24 cellular contexts compared by ENCODE assay signal in the genomic region with DNA sequence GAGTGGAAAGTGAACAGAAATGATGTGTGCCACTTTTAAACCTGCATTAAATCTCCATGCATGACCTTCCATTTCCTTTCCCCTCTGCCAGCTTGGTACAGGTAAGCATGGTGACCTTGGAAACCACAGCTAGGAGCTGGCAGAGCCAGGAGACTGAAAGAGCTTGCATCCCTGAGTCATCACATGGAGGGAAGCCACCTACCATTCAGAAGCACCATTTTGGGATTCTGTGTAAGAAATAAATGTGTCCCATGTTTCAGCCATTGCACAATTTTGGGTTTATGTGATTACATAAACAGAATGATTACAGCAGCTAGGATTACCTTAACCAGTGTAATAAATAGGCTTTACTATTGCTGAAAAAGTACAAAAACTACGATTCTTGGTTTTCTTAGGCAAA. TPM values are rescaled to one million over a fixed set of nuclear protein-coding genes. Genes with fewer than 3 reads are reported as not detected.
A peak's percentile ranks its signal among the peaks of the same experiment; 100 is the strongest.
DNase-seq lines count a peak whose midpoint lies in the region; ATAC-seq and TF ChIP-seq lines count a peak whose summit lies in the region.
"Had no signal": no experiment of that assay in that cellular context is flagged by ENCODE, and none has a peak within 500 bp of the region (broad histone marks: within the 10 kb centered on the region; RNA-seq: fewer than 3 reads in every experiment).

No MANE protein-coding gene starts in this region.

- H2AFZ ChIP-seq in PC-3 (ENCODE audit: low read length): no peak overlapping the region

- intact Hi-C loops in MCF 10A (cut with micrococcal nuclease) (no loop called here), breast epithelium (cut with DNase I; ENCODE audit: low total_unique reads) (no loop called here), PC-3 (cut with micrococcal nuclease) (no loop called here)
- intact Hi-C loops in activated CD4-positive, alpha-beta T cell treated with anti-CD3 and anti-CD28 coated beads for 36 hours (cut with DNase I, micrococcal nuclease): no loop called here

- H3K27me3 Mint-ChIP-seq in MCF 10A (ENCODE audit: insufficient read depth, unreplicated experiment): peaks cover 33% of the 10 kb centered on the region
- peaks cover 22% of the 10 kb centered on the region for H3K27me3 Mint-ChIP-seq in HFFc6 (ENCODE audit: insufficient read depth)
- H3K27me3 Mint-ChIP-seq in activated CD4-positive, alpha-beta T cell treated with anti-CD3 and anti-CD28 coated beads for 36 hours: peaks cover 12% of the 10 kb centered on the region
- H3K27me3 Mint-ChIP-seq: central memory CD8-positive, alpha-beta T cell; stimulated activated memory B cell treated with anti-CD40 and anti-IgM and Interleukin-4, amounts not matched to agents 10 μg/mL and 1 μg/mL and 100 μg/mL, for 72 hours had no signal

- no peak overlapping the region for H3K4me3 ChIP-seq in breast epithelium
- H3K4me3 ChIP-seq in PC-3 (ENCODE audit: low read length): no peak overlapping the region
- H3K4me3 ChIP-seq: BLaER1, GM12878, right atrium auricular region, uterus had no signal

- ATAC-seq in PC-3 (no peak), HG02970 (IDR thresholded peaks at IDR 0.05; ENCODE audit: low FRiP score, unreplicated experiment) (no peak)
- ATAC-seq in activated CD4-positive, alpha-beta T cell treated with anti-CD3 and anti-CD28 coated beads for 36 hours: no peak
- ATAC-seq: GM12878; left ventricle myocardium superior; naive thymus-derived CD8-positive, alpha-beta T cell; stimulated activated memory B cell treated with anti-CD40 and anti-IgM and Interleukin-4, amounts not matched to agents 10 μg/mL and 1 μg/mL and 100 μg/mL, for 72 hours had no signal

- no peak overlapping the region for H3K9ac ChIP-seq in PC-3 (ENCODE audit: low read length)
- H3K9ac ChIP-seq: BLaER1 had no signal

- DNase-seq in MCF 10A (ENCODE audit: unreplicated experiment): peak; percentile 72
- DNase-seq in breast epithelium (ENCODE audit: low spot score in 2 of 2): no peak
- DNase-seq in PC-3: peak; percentile 15
- peak; percentile 50 for DNase-seq in fibroblast of peridontal ligament (ENCODE audit: extremely low read depth)
- no peak for DNase-seq in HFFc6
- DNase-seq in pons (ENCODE audit: low spot score): no peak
- DNase-seq in activated CD4-positive, alpha-beta T cell treated with anti-CD3 and anti-CD28 coated beads for 36 hours: no peak
- DNase-seq: activated CD4-positive, alpha-beta memory T cell treated with anti-CD3 and anti-CD28 coated beads for 36 hours; activated CD4-positive, CD25-positive, alpha-beta regulatory T cell; activated CD8-positive, alpha-beta memory T cell treated with anti-CD3 and anti-CD28 coated beads, Interleukin-2, amount 50 U/mL, for 48 hours; left ventricle myocardium superior; naive thymus-derived CD8-positive, alpha-beta T cell; NCI-H1417 treated with DMSO at 0.1 percent for 48 hours; SHP77 treated with DMSO at 0.1 percent for 48 hours; stimulated activated CD4-positive, alpha-beta T cell treated with anti-CD3 and anti-CD28 coated beads, Interleukin-4, amount 100 ng/mL, for 1 hour; uterus had no signal

- H3K79me2 ChIP-seq in PC-3 (ENCODE audit: low read length): no peaks in the 10 kb centered on the region

- no peaks in the 10 kb centered on the region for H3K9me2 ChIP-seq in PC-3 (replicated peaks; ENCODE audit: low read length)

- H3K9me3 ChIP-seq in breast epithelium (peaks cover 6 to 18% of the 10 kb centered on the region in 2 donors), PC-3 (ENCODE audit: low read length) (no peaks in the 10 kb centered on the region)

- H3K27ac ChIP-seq in breast epithelium (no peak overlapping the region), PC-3 (ENCODE audit: low read length) (no peak overlapping the region)
- H3K27ac ChIP-seq: BLaER1, right atrium auricular region, uterus had no signal

- no TSS peak for BruUV-seq in MCF 10A (replicated peaks; lab: Mats Ljungman, UMichigan)
- no TSS peak for BruUV-seq in PC-3 (replicated peaks; lab: Mats Ljungman, UMichigan)

- H3K4me1 Mint-ChIP-seq in MCF 10A (ENCODE audit: insufficient read depth, unreplicated experiment): no peaks in the 10 kb centered on the region
- H3K4me1 Mint-ChIP-seq in HFFc6 (ENCODE audit: low read depth): peaks cover 12% of the 10 kb centered on the region
- no peaks in the 10 kb centered on the region for H3K4me1 Mint-ChIP-seq in activated CD4-positive, alpha-beta T cell treated with anti-CD3 and anti-CD28 coated beads for 36 hours
- H3K4me1 Mint-ChIP-seq: central memory CD8-positive, alpha-beta T cell; naive thymus-derived CD8-positive, alpha-beta T cell; stimulated activated memory B cell treated with anti-CD40 and anti-IgM and Interleukin-4, amounts not matched to agents 10 μg/mL and 1 μg/mL and 100 μg/mL, for 72 hours had no signal

- CTCF ChIA-PET in MCF 10A (lab: Yijun Ruan, JAX): interaction anchor here (0.7 to 1.2 kb wide), 4 partner anchors 10 to 255 kb away, joined by 3 to 4 read pairs (median 3); no protein-coding TSS in a partner anchor
- CTCF ChIA-PET in PC-3 (lab: Charles Lee): no interaction called here
- CTCF ChIA-PET in activated CD4-positive, alpha-beta T cell treated with anti-CD3 and anti-CD28 coated beads for 36 hours (lab: Charles Lee): no interaction called here

- no peaks in the 10 kb centered on the region for H4K20me1 ChIP-seq in PC-3 (ENCODE audit: low read length)
- H4K20me1 ChIP-seq: BLaER1 had no signal

- H3K36me3 Mint-ChIP-seq in MCF 10A (ENCODE audit: insufficient read depth, unreplicated experiment) (no peaks in the 10 kb centered on the region), HFFc6 (ENCODE audit: low read depth) (peaks cover 9% of the 10 kb centered on the region; the same call in 1 of the 2 replicates)
- H3K36me3 Mint-ChIP-seq in activated CD4-positive, alpha-beta T cell treated with anti-CD3 and anti-CD28 coated beads for 36 hours (ENCODE audit: low read depth): no peaks in the 10 kb centered on the region
- H3K36me3 Mint-ChIP-seq: activated CD4-positive, alpha-beta memory T cell treated with anti-CD3 and anti-CD28 coated beads for 36 hours; activated naive CD8-positive, alpha-beta T cell; stimulated activated memory B cell treated with anti-CD40 and anti-IgM and Interleukin-4, amounts not matched to agents 10 μg/mL and 1 μg/mL and 100 μg/mL, for 72 hours had no signal

- H3K27ac Mint-ChIP-seq in MCF 10A (ENCODE audit: low read depth, unreplicated experiment) (no peak overlapping the region), HFFc6 (no peak overlapping the region)
- H3K27ac Mint-ChIP-seq in activated CD4-positive, alpha-beta T cell treated with anti-CD3 and anti-CD28 coated beads for 36 hours: no peak overlapping the region
- H3K27ac Mint-ChIP-seq: activated CD4-positive, alpha-beta memory T cell treated with anti-CD3 and anti-CD28 coated beads for 36 hours; activated naive CD8-positive, alpha-beta T cell; activated T-helper 2 cell treated with anti-CD3 and anti-CD28 coated beads, Interferon-gamma antibody, Interleukin-2, Interleukin-4, amounts not matched to agents 10 μg/mL and 5 μg/mL and 100 μg/mL, durations not matched to agents 14 hours and 24 hours and 36 hours; naive thymus-derived CD8-positive, alpha-beta T cell; stimulated activated memory B cell treated with anti-CD40 and anti-IgM and Interleukin-4, amounts not matched to agents 10 μg/mL and 1 μg/mL and 100 μg/mL, for 72 hours had no signal

- H3K36me3 ChIP-seq in breast epithelium (no peaks in the 10 kb centered on the region), PC-3 (ENCODE audit: low read depth, low read length) (no peaks in the 10 kb centered on the region)
- H3K36me3 ChIP-seq: BLaER1, right atrium auricular region, uterus had no signal

- POLR2A ChIA-PET in MCF 10A (lab: Yijun Ruan, JAX) (interaction anchor here (0.6 to 0.7 kb wide), 2 partner anchors 28 to 132 kb away, joined by 3 read pairs; no protein-coding TSS in a partner anchor), PC-3 (lab: Charles Lee; ENCODE audit: unreplicated experiment) (no interaction called here)
- POLR2A ChIA-PET in activated CD4-positive, alpha-beta T cell treated with anti-CD3 and anti-CD28 coated beads for 36 hours (lab: Charles Lee): no interaction called here

- peaks cover 15% of the 10 kb centered on the region for H3K9me3 Mint-ChIP-seq in MCF 10A (ENCODE audit: unreplicated experiment)
- peaks cover 17% of the 10 kb centered on the region; the same call in 1 of the 2 replicates for H3K9me3 Mint-ChIP-seq in HFFc6
- H3K9me3 Mint-ChIP-seq in activated CD4-positive, alpha-beta T cell treated with anti-CD3 and anti-CD28 coated beads for 36 hours (ENCODE audit: low read depth): no peaks in the 10 kb centered on the region

- no peak overlapping the region for H3K4me3 Mint-ChIP-seq in MCF 10A (ENCODE audit: unreplicated experiment)
- no peak overlapping the region for H3K4me3 Mint-ChIP-seq in HFFc6
- H3K4me3 Mint-ChIP-seq in activated CD4-positive, alpha-beta T cell treated with anti-CD3 and anti-CD28 coated beads for 36 hours: no peak overlapping the region
- H3K4me3 Mint-ChIP-seq: activated CD4-positive, alpha-beta memory T cell treated with anti-CD3 and anti-CD28 coated beads for 36 hours; activated naive CD8-positive, alpha-beta T cell; central memory CD8-positive, alpha-beta T cell; naive thymus-derived CD8-positive, alpha-beta T cell; stimulated activated memory B cell treated with anti-CD40 and anti-IgM and Interleukin-4, amounts not matched to agents 10 μg/mL and 1 μg/mL and 100 μg/mL, for 72 hours had no signal

- no peak for TF ChIP-seq CTCF in MCF 10A (IDR thresholded peaks at IDR 0.05; ENCODE audit: unreplicated experiment)
- no peak for TF ChIP-seq CTCF in breast epithelium (IDR thresholded peaks at IDR 0.05)
- no peak for TF ChIP-seq CTCF in PC-3 (conservative IDR thresholded peaks at IDR 0.05; ENCODE audit: low read depth, low read length)
- no peak for TF ChIP-seq CTCF in HFFc6 (IDR thresholded peaks at IDR 0.05)

- H3K4me1 ChIP-seq in breast epithelium (no peaks in the 10 kb centered on the region), PC-3 (ENCODE audit: insufficient read depth, low read length) (no peaks in the 10 kb centered on the region)
- H3K4me1 ChIP-seq: BLaER1, right atrium auricular region, uterus had no signal

- H3F3A ChIP-seq in PC-3 (ENCODE audit: low read length, unreplicated experiment): no peaks in the 10 kb centered on the region

- no peak overlapping the region for H3K4me2 ChIP-seq in PC-3 (ENCODE audit: low read length)
- H3K4me2 ChIP-seq: BLaER1 had no signal

- TF ChIP-seq POLR2A in breast epithelium (IDR thresholded peaks at IDR 0.05): no peak

- H3K27me3 ChIP-seq in breast epithelium (no peaks in the 10 kb centered on the region), PC-3 (ENCODE audit: low read length) (no peaks in the 10 kb centered on the region)
- H3K27me3 ChIP-seq: BLaER1, right atrium auricular region, uterus had no signal

RNA-seq across cellular contexts. Expression of a gene that starts 17.3 kb away (rescaled TPM):
- total RNA-seq in MCF 10A (2022) (12.7 and 15.4 TPM in 2 replicates), breast epithelium (10 to 100 TPM; 15.8 to 21.0 (median 18.6) TPM), PC-3 (2014; rRNA removed) (5.9 and 7.9 TPM in 2 replicates)
- total RNA-seq in HFFc6 (2021; fragmentation: NEBNext Ultra II Directional; extraction: Animal tissue kit (Norgen Biotek cat#: 25700)): 10 to 100 TPM; 10.9 to 13.5 (median 12.9) TPM
- under 1 TPM; 0.14 to 0.16 TPM for total RNA-seq in activated CD4-positive, alpha-beta T cell treated with anti-CD3 and anti-CD28 coated beads for 36 hours
- total RNA-seq: activated CD4-positive, alpha-beta memory T cell treated with anti-CD3 and anti-CD28 coated beads for 36 hours; activated T-helper 2 cell treated with anti-CD3 and anti-CD28 coated beads, Interferon-gamma antibody, Interleukin-2, Interleukin-4, amounts not matched to agents 10 μg/mL and 5 μg/mL and 100 μg/mL, durations not matched to agents 14 hours and 24 hours and 36 hours had no signal

Comparison
In these comparisons a context has a peak if more than half of its experiments do, and no peak if none do; other contexts are left out.
1. DNase-seq: peak in MCF 10A (single experiment), PC-3 (single experiment) and fibroblast of peridontal ligament (single experiment); none in breast epithelium (0 of 2), HFFc6 (single experiment), pons (single experiment) and activated CD4-positive, alpha-beta T cell treated with anti-CD3 and anti-CD28 coated beads for 36 hours (single experiment).